ENCODE assay signal across 26 cellular contexts in genomic region chr9:129397335-129397734, GRCh38.
"Had no signal": no experiment of that assay in that cellular context is flagged by ENCODE, and none has a peak within 500 bp of the region (broad histone marks: within the 10 kb centered on the region; RNA-seq: fewer than 3 reads in every experiment).

No MANE protein-coding gene starts in this region.

- ATAC-seq: naive thymus-derived CD4-positive, alpha-beta T cell; natural killer cell; psoas muscle; right cardiac atrium; right lobe of liver; stimulated activated effector memory CD8-positive, alpha-beta T cell treated with anti-CD3 and anti-CD28 coated beads, Interleukin-12 subunit alpha, Interleukin-12 subunit beta, amount 100 ng/mL, for 72 hours had no signal

- H3K9me3 ChIP-seq: neutrophil, ovary, psoas muscle, right lobe of liver, sigmoid colon, stomach, thoracic aorta, thyroid gland, tibial nerve, upper lobe of left lung, uterus had no signal

- H3K4me1 ChIP-seq: parathyroid adenoma, psoas muscle, right lobe of liver had no signal

- H3K27me3 ChIP-seq: ovary, right lobe of liver, sigmoid colon, stomach, thyroid gland, tibial nerve, upper lobe of left lung, uterus had no signal

- H2AFZ ChIP-seq: neural progenitor cell, parathyroid adenoma had no signal

- H3K4me2 ChIP-seq: neural progenitor cell had no signal

- DNase-seq: naive thymus-derived CD4-positive, alpha-beta T cell; natural killer cell; nucleus accumbens; sigmoid colon; small intestine; stimulated activated CD4-positive, alpha-beta T cell treated with anti-CD3 and anti-CD28 coated beads, Interleukin-15, amount 100 ng/mL, for 24 hours; stimulated activated CD4-positive, alpha-beta T cell treated with anti-CD3 and anti-CD28 coated beads, Interleukin-2, amount 100 ng/mL, for 24 hours; stimulated activated CD4-positive, alpha-beta T cell treated with anti-CD3 and anti-CD28 coated beads, Interleukin-2, amount 100 ng/mL, for 48 hours; stimulated activated CD4-positive, alpha-beta T cell treated with anti-CD3 and anti-CD28 coated beads, Interleukin-4, amount 100 ng/mL, for 24 hours; stimulated activated naive B cell treated with anti-CD40 and anti-IgM and Interleukin-4, amounts not matched to agents 10 μg/mL and 1 μg/mL and 100 μg/mL, for 72 hours; stimulated activated naive CD4-positive, alpha-beta T cell treated with Interleukin-2 at 50 U/mL for 16 hours; stomach; thyroid gland; trophoblast cell; upper lobe of left lung had no signal

- H3K9ac ChIP-seq: neural progenitor cell, parathyroid adenoma had no signal

- H3K4me3 ChIP-seq: neural progenitor cell, ovary, psoas muscle, right lobe of liver, sigmoid colon, stomach, thoracic aorta, thyroid gland, tibial nerve, upper lobe of left lung, uterus had no signal

- H3K36me3 ChIP-seq: neural progenitor cell, neutrophil, ovary, right lobe of liver, sigmoid colon, stomach, thoracic aorta, thyroid gland, tibial nerve, upper lobe of left lung, uterus had no signal

- FAIRE-seq: small intestine had no signal

- H3K27ac ChIP-seq: neural progenitor cell, neutrophil, ovary, parathyroid adenoma, psoas muscle, right lobe of liver, sigmoid colon, stomach, thoracic aorta, thyroid gland, tibial nerve, upper lobe of left lung, uterus had no signal
